ENCODE assay signal across 8 cellular contexts in genomic region chr12:118371354-118372282, GRCh38. TPM values are rescaled to one million over a fixed set of nuclear protein-coding genes. Genes with fewer than 3 reads are reported as not detected.
DNase-seq lines count a peak whose midpoint lies in the region; ATAC-seq and TF ChIP-seq lines count a peak whose summit lies in the region.

No MANE protein-coding gene starts in this region.

- H3K4me3 ChIP-seq in fibroblast of mammary gland (ENCODE audit: control insufficient read depth, low read depth, low read length) = peak overlapping the region; percentile 89
- peak overlapping the region; percentile 79 to 83 for H3K4me3 ChIP-seq in neutrophil (ENCODE audit: low read depth in 1 of 2, low read length in 1 of 2)

- DNase-seq in ACHN (peak; percentile 45), HCEC 1CT (peak; percentile 37), fibroblast of mammary gland (ENCODE audit: low read depth) (no peak), occipital lobe (lab: John Stamatoyannopoulos, UW) (no peak)
- DNase-seq in activated CD8-positive, alpha-beta memory T cell treated with anti-CD3 and anti-CD28 coated beads, Interleukin-2, amount 10 ng/mL, durations not matched to agents 7 days and 5 days = no peak

- H3K4me3 Mint-ChIP-seq in activated CD8-positive, alpha-beta memory T cell treated with anti-CD3 and anti-CD28 coated beads, Interleukin-2, amount 10 ng/mL, durations not matched to agents 7 days and 5 days = peak overlapping the region; percentile 88

- no peak for TF ChIP-seq CTCF in fibroblast of mammary gland (conservative IDR thresholded peaks at IDR 0.05; ENCODE audit: control insufficient read depth, insufficient read depth, low read depth, low read length)
- TF ChIP-seq CTCF in neutrophil (IDR thresholded peaks at IDR 0.05) = no peak

- in situ Hi-C loops in ACHN (cut with HindIII; ENCODE audit: low pct_ligation_motif_present, low pct_unique_long_range_greater_than_20kb, low sequenced_read_pairs) = loop anchor here (10.0 kb wide), 1 partner anchor 187 kb away; no protein-coding TSS in a partner anchor

- no peaks in the 10 kb centered on the region for H3K9me3 Mint-ChIP-seq in activated CD8-positive, alpha-beta memory T cell treated with anti-CD3 and anti-CD28 coated beads, Interleukin-2, amount 10 ng/mL, durations not matched to agents 7 days and 5 days (ENCODE audit: low read depth)

- CTCF ChIA-PET in activated CD8-positive, alpha-beta memory T cell treated with anti-CD3 and anti-CD28 coated beads, Interleukin-2, amount 10 ng/mL, durations not matched to agents 7 days and 5 days (lab: Charles Lee) = interaction anchor here (2.3 kb wide), 1 partner anchor 12 kb away, joined by 7 read pairs; no protein-coding TSS in a partner anchor

- no peaks in the 10 kb centered on the region for H3K36me3 ChIP-seq in neutrophil

- peaks cover 34% of the 10 kb centered on the region for H3K4me1 Mint-ChIP-seq in activated CD8-positive, alpha-beta memory T cell treated with anti-CD3 and anti-CD28 coated beads, Interleukin-2, amount 10 ng/mL, durations not matched to agents 7 days and 5 days

- H3K27ac ChIP-seq in neutrophil = peak overlapping the region; percentile 98

- H3K27ac Mint-ChIP-seq in activated CD8-positive, alpha-beta memory T cell treated with anti-CD3 and anti-CD28 coated beads, Interleukin-2, amount 10 ng/mL, durations not matched to agents 7 days and 5 days = peak overlapping the region; percentile 90

- peaks cover 47% of the 10 kb centered on the region in 2 experiments for H3K4me1 ChIP-seq in neutrophil (ENCODE audit: control insufficient read depth in 1 of 2, insufficient read depth in 1 of 2, low read depth in 1 of 2, low read length in 1 of 2)

- H3K36me3 Mint-ChIP-seq in activated CD8-positive, alpha-beta memory T cell treated with anti-CD3 and anti-CD28 coated beads, Interleukin-2, amount 10 ng/mL, durations not matched to agents 7 days and 5 days = no peaks in the 10 kb centered on the region

- H3K9me3 ChIP-seq in neutrophil = no peaks in the 10 kb centered on the region

- H3K27me3 ChIP-seq in neutrophil = no peaks in the 10 kb centered on the region

- no peak for ATAC-seq in activated CD8-positive, alpha-beta memory T cell treated with anti-CD3 and anti-CD28 coated beads, Interleukin-2, amount 10 ng/mL, durations not matched to agents 7 days and 5 days
- ATAC-seq in GM21526 (IDR thresholded peaks at IDR 0.05; ENCODE audit: low FRiP score, unreplicated experiment) (no peak), HG03460 (IDR thresholded peaks at IDR 0.05; ENCODE audit: unreplicated experiment) (no peak)

- peaks cover 3% of the 10 kb centered on the region for H3K27me3 Mint-ChIP-seq in activated CD8-positive, alpha-beta memory T cell treated with anti-CD3 and anti-CD28 coated beads, Interleukin-2, amount 10 ng/mL, durations not matched to agents 7 days and 5 days

RNA-seq across cellular contexts. Expression of gene TAOK3, which starts 1.1 kb away (rescaled TPM):
- 10 to 100 TPM; 60.5 to 64.9 TPM for total RNA-seq in activated CD8-positive, alpha-beta memory T cell treated with anti-CD3 and anti-CD28 coated beads, Interleukin-2, amount 10 ng/mL, durations not matched to agents 7 days and 5 days
- total RNA-seq in occipital lobe = 52.9 TPM

RNA-seq across cellular contexts. Expression of gene SUDS3, which starts 4.7 kb away (rescaled TPM):
- total RNA-seq in activated CD8-positive, alpha-beta memory T cell treated with anti-CD3 and anti-CD28 coated beads, Interleukin-2, amount 10 ng/mL, durations not matched to agents 7 days and 5 days = 10 to 100 TPM; 22.6 to 26.5 TPM
- 67.2 TPM for total RNA-seq in occipital lobe

Comparison
In these comparisons a context has a peak if more than half of its experiments do, and no peak if none do; other contexts are left out.
1. DNase-seq: peak in ACHN (single experiment) and HCEC 1CT (single experiment); none in activated CD8-positive, alpha-beta memory T cell treated with anti-CD3 and anti-CD28 coated beads, Interleukin-2, amount 10 ng/mL, durations not matched to agents 7 days and 5 days (single experiment), fibroblast of mammary gland (single experiment) and occipital lobe (single experiment).